29 cellular contexts compared by ENCODE assay signal in genomic region chrX:114519524-114519923, GRCh38.
"Had no signal": no experiment of that assay in that cellular context is flagged by ENCODE, and none has a peak within 500 bp of the region (broad histone marks: within the 10 kb centered on the region; RNA-seq: fewer than 3 reads in every experiment).

No MANE protein-coding gene starts in this region.

- H3K27ac ChIP-seq: stomach, suprapubic skin, testis, thoracic aorta, thyroid gland, tibial artery, tibial nerve, transverse colon, upper lobe of left lung, upper lobe of right lung, uterus, vagina had no signal

- H3K36me3 Mint-ChIP-seq: stimulated activated effector memory CD8-positive, alpha-beta T cell treated with anti-CD3 and anti-CD28 coated beads, Interleukin-12 subunit alpha, Interleukin-12 subunit beta, amount 100 ng/mL, for 72 hours; stimulated activated memory B cell treated with anti-CD40 and anti-IgM and Interleukin-4, amounts not matched to agents 10 μg/mL and 1 μg/mL and 100 μg/mL, for 72 hours; stimulated activated naive B cell treated with anti-CD40 and anti-IgM and Interleukin-4, amounts not matched to agents 10 μg/mL and 1 μg/mL and 100 μg/mL, for 72 hours; type B pancreatic cell had no signal

- H3K9me3 ChIP-seq: suprapubic skin, testis, thoracic aorta, transverse colon, upper lobe of right lung, uterus had no signal

- H3K4me3 Mint-ChIP-seq: stimulated activated effector memory CD8-positive, alpha-beta T cell treated with anti-CD3 and anti-CD28 coated beads, Interleukin-12 subunit alpha, Interleukin-12 subunit beta, amount 100 ng/mL, for 72 hours; stimulated activated memory B cell treated with anti-CD40 and anti-IgM and Interleukin-4, amounts not matched to agents 10 μg/mL and 1 μg/mL and 100 μg/mL, for 72 hours; stimulated activated naive B cell treated with anti-CD40 and anti-IgM and Interleukin-4, amounts not matched to agents 10 μg/mL and 1 μg/mL and 100 μg/mL, for 72 hours; stimulated activated naive CD8-positive, alpha-beta T cell treated with anti-CD3 and anti-CD28 coated beads, Interleukin-15, amount 100 ng/mL, for 72 hours; stimulated activated naive CD8-positive, alpha-beta T cell treated with anti-CD3 and anti-CD28 coated beads, Interleukin-15, Interleukin-2, amounts not matched to agents 100 ng/mL and 50 ng/mL, for 24 hours; type B pancreatic cell had no signal

- H3K4me1 ChIP-seq: stomach, suprapubic skin, testis, thyroid gland, tibial artery, tibial nerve, transverse colon, upper lobe of left lung, upper lobe of right lung, uterus, vagina had no signal

- H3K4me3 ChIP-seq: stomach, suprapubic skin, testis, thoracic aorta, thyroid gland, tibial artery, tibial nerve, transverse colon, upper lobe of left lung, upper lobe of right lung, uterus, vagina had no signal

- H3K27me3 ChIP-seq: stomach, suprapubic skin, testis, thyroid gland, tibial artery, tibial nerve, transverse colon, upper lobe of left lung, upper lobe of right lung, uterus, vagina had no signal

- H3K9me3 Mint-ChIP-seq: stimulated activated naive CD8-positive, alpha-beta T cell treated with anti-CD3 and anti-CD28 coated beads, Interleukin-15, amount 100 ng/mL, for 72 hours; type B pancreatic cell had no signal

- ATAC-seq: stimulated activated effector memory CD8-positive, alpha-beta T cell treated with anti-CD3 and anti-CD28 coated beads, Interleukin-12 subunit alpha, Interleukin-12 subunit beta, amount 100 ng/mL, for 72 hours; stimulated activated memory B cell treated with anti-CD40 and anti-IgM and Interleukin-4, amounts not matched to agents 10 μg/mL and 1 μg/mL and 100 μg/mL, for 72 hours; stimulated activated naive B cell treated with anti-CD40 and anti-IgM and Interleukin-4, amounts not matched to agents 10 μg/mL and 1 μg/mL and 100 μg/mL, for 72 hours; stimulated activated naive CD8-positive, alpha-beta T cell treated with anti-CD3 and anti-CD28 coated beads, Interleukin-15, amount 100 ng/mL, for 72 hours; stimulated activated naive CD8-positive, alpha-beta T cell treated with anti-CD3 and anti-CD28 coated beads, Interleukin-15, Interleukin-2, amounts not matched to agents 100 U/mL and 50 U/mL, for 24 hours; upper lobe of right lung had no signal

- H3K4me1 Mint-ChIP-seq: stimulated activated effector memory CD8-positive, alpha-beta T cell treated with anti-CD3 and anti-CD28 coated beads, Interleukin-12 subunit alpha, Interleukin-12 subunit beta, amount 100 ng/mL, for 72 hours; stimulated activated memory B cell treated with anti-CD40 and anti-IgM and Interleukin-4, amounts not matched to agents 10 μg/mL and 1 μg/mL and 100 μg/mL, for 72 hours; stimulated activated naive B cell treated with anti-CD40 and anti-IgM and Interleukin-4, amounts not matched to agents 10 μg/mL and 1 μg/mL and 100 μg/mL, for 72 hours; stimulated activated naive CD8-positive, alpha-beta T cell treated with anti-CD3 and anti-CD28 coated beads, Interleukin-15, amount 100 ng/mL, for 72 hours had no signal

- H3K27ac Mint-ChIP-seq: stimulated activated effector memory CD8-positive, alpha-beta T cell treated with anti-CD3 and anti-CD28 coated beads, Interleukin-12 subunit alpha, Interleukin-12 subunit beta, amount 100 ng/mL, for 72 hours; stimulated activated memory B cell treated with anti-CD40 and anti-IgM and Interleukin-4, amounts not matched to agents 10 μg/mL and 1 μg/mL and 100 μg/mL, for 72 hours; stimulated activated naive B cell treated with anti-CD40 and anti-IgM and Interleukin-4, amounts not matched to agents 10 μg/mL and 1 μg/mL and 100 μg/mL, for 72 hours; stimulated activated naive CD8-positive, alpha-beta T cell treated with anti-CD3 and anti-CD28 coated beads, Interleukin-15, amount 100 ng/mL, for 72 hours; stimulated activated naive CD8-positive, alpha-beta T cell treated with anti-CD3 and anti-CD28 coated beads, Interleukin-15, Interleukin-2, amounts not matched to agents 100 ng/mL and 50 ng/mL, for 24 hours; type B pancreatic cell had no signal

- H3K36me3 ChIP-seq: stomach, suprapubic skin, thoracic aorta, thyroid gland, tibial artery, tibial nerve, transverse colon, upper lobe of left lung, upper lobe of right lung, uterus, vagina had no signal

- FAIRE-seq: urothelium cell line had no signal

- H3K27me3 Mint-ChIP-seq: stimulated activated memory B cell treated with anti-CD40 and anti-IgM and Interleukin-4, amounts not matched to agents 10 μg/mL and 1 μg/mL and 100 μg/mL, for 72 hours; stimulated activated naive B cell treated with anti-CD40 and anti-IgM and Interleukin-4, amounts not matched to agents 10 μg/mL and 1 μg/mL and 100 μg/mL, for 72 hours; stimulated activated naive CD8-positive, alpha-beta T cell treated with anti-CD3 and anti-CD28 coated beads, Interleukin-15, amount 100 ng/mL, for 72 hours; stimulated activated naive CD8-positive, alpha-beta T cell treated with anti-CD3 and anti-CD28 coated beads, Interleukin-15, Interleukin-2, amounts not matched to agents 100 ng/mL and 50 ng/mL, for 24 hours; type B pancreatic cell had no signal

- DNase-seq: stimulated activated CD4-positive, alpha-beta T cell treated with anti-CD3 and anti-CD28 coated beads, Interleukin-2, amount 100 ng/mL, for 48 hours; stimulated activated CD4-positive, alpha-beta T cell treated with anti-CD3 and anti-CD28 coated beads, Interleukin-4, amount 100 ng/mL, for 1 hour; stimulated activated CD4-positive, alpha-beta T cell treated with anti-CD3 and anti-CD28 coated beads, Interleukin-4, amount 100 ng/mL, for 24 hours; stimulated activated CD4-positive, alpha-beta T cell treated with anti-CD3 and anti-CD28 coated beads, Interleukin-4, amount 100 ng/mL, for 4 hours; stimulated activated CD8-positive, alpha-beta memory T cell treated with anti-CD3 and anti-CD28 coated beads, Interleukin-4, amount 100 ng/mL, for 48 hours; stimulated activated naive B cell treated with anti-CD40 and anti-IgM and Interleukin-4, amounts not matched to agents 10 μg/mL and 1 μg/mL and 100 μg/mL, for 72 hours; stimulated activated naive CD4-positive, alpha-beta T cell; stimulated activated naive CD4-positive, alpha-beta T cell treated with Interleukin-2 at 50 U/mL for 16 hours; stimulated activated naive CD8-positive, alpha-beta T cell treated with anti-CD3 and anti-CD28 coated beads, Interleukin-15, amount 100 ng/mL, for 72 hours; stimulated activated naive CD8-positive, alpha-beta T cell treated with anti-CD3 and anti-CD28 coated beads, Interleukin-15, Interleukin-2, amounts not matched to agents 100 U/mL and 50 U/mL, for 24 hours; stomach; substantia nigra; testis; thyroid gland; tibial artery; transverse colon; trophoblast cell; upper lobe of left lung; upper lobe of right lung; uterus had no signal
